In the genomic region with DNA sequence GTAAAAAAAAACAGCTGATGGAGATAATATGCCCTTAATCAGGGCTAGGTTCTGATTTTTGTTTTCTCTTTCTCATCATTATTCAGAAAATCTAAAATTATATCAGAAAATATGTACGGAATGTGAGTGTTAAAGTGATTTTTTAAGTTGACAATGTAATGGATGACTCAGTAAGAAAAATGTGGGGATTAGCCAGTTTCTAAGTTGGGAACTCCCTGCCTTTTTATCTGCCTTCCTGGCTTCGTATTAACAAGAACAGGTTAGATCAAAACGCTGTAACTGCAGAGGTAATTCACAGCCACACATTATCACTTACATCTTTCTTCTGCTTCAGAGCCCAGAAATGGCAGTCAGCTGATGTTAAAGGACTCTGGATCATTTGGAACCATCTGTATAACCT, we compare ENCODE assay signal across 18 cellular contexts.
DNase-seq lines count a peak whose midpoint lies in the region; ATAC-seq and TF ChIP-seq lines count a peak whose summit lies in the region.
"Had no signal": no experiment of that assay in that cellular context is flagged by ENCODE, and none has a peak within 500 bp of the region (broad histone marks: within the 10 kb centered on the region; RNA-seq: fewer than 3 reads in every experiment).

No MANE protein-coding gene starts in this region.

- H3K9me3 Mint-ChIP-seq in H9, result no peaks in the 10 kb centered on the region
- no peaks in the 10 kb centered on the region for H3K9me3 Mint-ChIP-seq in stimulated activated naive B cell treated with anti-CD40 and anti-IgM and Interleukin-4, amounts not matched to agents 10 μg/mL and 1 μg/mL and 100 μg/mL, for 72 hours
- H3K9me3 Mint-ChIP-seq: naive B cell had no signal

- H3K4me3 Mint-ChIP-seq in H9, result no peak overlapping the region
- no peak overlapping the region for H3K4me3 Mint-ChIP-seq in stimulated activated naive B cell treated with anti-CD40 and anti-IgM and Interleukin-4, amounts not matched to agents 10 μg/mL and 1 μg/mL and 100 μg/mL, for 72 hours
- H3K4me3 Mint-ChIP-seq: CD8-positive, alpha-beta T cell; naive B cell had no signal

- no peaks in the 10 kb centered on the region for H3K27me3 ChIP-seq in H9 (ENCODE audit: insufficient read depth, low read length)
- no peaks in the 10 kb centered on the region for H3K27me3 ChIP-seq in adipocyte (replicated peaks; ENCODE audit: control insufficient read depth, insufficient read depth, low read length)

- H3K79me1 ChIP-seq in H9 (ENCODE audit: insufficient read depth, low read depth, low read length, poor library complexity, severe bottlenecking), result no peaks in the 10 kb centered on the region

- peaks cover 4% of the 10 kb centered on the region in 2 experiments; a peak in 3 of 4 replicates for H3K4me1 Mint-ChIP-seq in H9
- H3K4me1 Mint-ChIP-seq in stimulated activated naive B cell treated with anti-CD40 and anti-IgM and Interleukin-4, amounts not matched to agents 10 μg/mL and 1 μg/mL and 100 μg/mL, for 72 hours, result no peaks in the 10 kb centered on the region
- H3K4me1 Mint-ChIP-seq: naive B cell had no signal

- no peak overlapping the region for H2BK20ac ChIP-seq in H9 (ENCODE audit: low read depth, low read length, poor library complexity, severe bottlenecking)

- no peak overlapping the region for H3K9ac ChIP-seq in H9 (ENCODE audit: extremely low read depth, insufficient read length, low read length)
- peak overlapping the region; percentile 27 for H3K9ac ChIP-seq in adipocyte (ENCODE audit: low read length)

- H4K91ac ChIP-seq in H9 (ENCODE audit: insufficient read length, low read depth, low read length), result no peak overlapping the region

- H3K23ac ChIP-seq in H9 (ENCODE audit: insufficient read length, low read depth, low read length), result no peak overlapping the region

- H3K4me1 ChIP-seq in H9 (ENCODE audit: insufficient read depth, low read length) (no peaks in the 10 kb centered on the region), adipocyte (ENCODE audit: control insufficient read depth, insufficient read depth, low read length) (peaks cover 14% of the 10 kb centered on the region)

- H3K18ac ChIP-seq in H9 (ENCODE audit: insufficient read length, low read depth, low read length), result no peak overlapping the region

- H3K4ac ChIP-seq in H9 (ENCODE audit: low read depth, low read length), result no peak overlapping the region

- H2BK12ac ChIP-seq in H9 (ENCODE audit: insufficient read length, low read depth, low read length), result no peak overlapping the region

- H3K4me3 ChIP-seq in adipocyte (ENCODE audit: low read length), result peak overlapping the region; percentile 43
- no peak overlapping the region for H3K4me3 ChIP-seq in fibroblast of villous mesenchyme (ENCODE audit: low read depth, low read length)
- H3K4me3 ChIP-seq in retinal pigment epithelial cell (ENCODE audit: low read length), result no peak overlapping the region

- no peak overlapping the region for H4K5ac ChIP-seq in H9 (ENCODE audit: insufficient read length, low read depth, low read length)

- no peak overlapping the region for H3K14ac ChIP-seq in H9 (ENCODE audit: insufficient read depth, low read length)

- no peak overlapping the region for H2BK120ac ChIP-seq in H9 (ENCODE audit: low read depth, low read length, poor library complexity, severe bottlenecking)

- no peak overlapping the region for H3K56ac ChIP-seq in H9 (ENCODE audit: insufficient read length, low read depth, low read length)

- no peak overlapping the region for H2BK5ac ChIP-seq in H9 (ENCODE audit: insufficient read length, low read length)

- H2AFZ ChIP-seq in H9 (ENCODE audit: low read length), result peak overlapping the region; percentile 56

- H3K79me2 ChIP-seq in H9 (ENCODE audit: insufficient read depth, low read length), result no peaks in the 10 kb centered on the region

- no peak overlapping the region for H4K8ac ChIP-seq in H9 (replicated peaks; ENCODE audit: insufficient read length, low read depth, low read length)

- H3K36me3 Mint-ChIP-seq in H9 (ENCODE audit: insufficient read depth in 1 of 3, low read depth in 3 of 3), result no peaks in the 10 kb centered on the region
- H3K36me3 Mint-ChIP-seq in stimulated activated naive B cell treated with anti-CD40 and anti-IgM and Interleukin-4, amounts not matched to agents 10 μg/mL and 1 μg/mL and 100 μg/mL, for 72 hours, result no peaks in the 10 kb centered on the region
- H3K36me3 Mint-ChIP-seq: CD8-positive, alpha-beta T cell; naive B cell had no signal

- H3K4me2 ChIP-seq in H9 (ENCODE audit: insufficient read depth, insufficient read length, low read length), result no peak overlapping the region

- no peak overlapping the region for H2AK5ac ChIP-seq in H9 (ENCODE audit: insufficient read length, low read length)

- H3K27ac Mint-ChIP-seq in H9, result peak overlapping the region in 1 of 3 experiments; percentile 11; a peak in 1 of 7 replicates
- H3K27ac Mint-ChIP-seq in stimulated activated naive B cell treated with anti-CD40 and anti-IgM and Interleukin-4, amounts not matched to agents 10 μg/mL and 1 μg/mL and 100 μg/mL, for 72 hours, result no peak overlapping the region
- H3K27ac Mint-ChIP-seq: CD8-positive, alpha-beta T cell had no signal

- H3K9me3 ChIP-seq in H9 (ENCODE audit: control insufficient read depth, low read depth, low read length) (no peaks in the 10 kb centered on the region), adipocyte (ENCODE audit: control insufficient read depth, low read length) (no peaks in the 10 kb centered on the region)

- no peak overlapping the region for H2BK15ac ChIP-seq in H9 (ENCODE audit: low read depth, low read length)

- no peak for TF ChIP-seq CTCF in H9 (conservative IDR thresholded peaks at IDR 0.05)
- TF ChIP-seq CTCF in fibroblast of villous mesenchyme (IDR thresholded peaks at IDR 0.05; ENCODE audit: insufficient read depth, low read depth, low read length), result no peak
- no peak for TF ChIP-seq CTCF in retinal pigment epithelial cell (conservative IDR thresholded peaks at IDR 0.05; ENCODE audit: low read depth, low read length)

- H3K27ac ChIP-seq in H9 (ENCODE audit: insufficient read length, low read depth, low read length), result no peak overlapping the region

- no peaks in the 10 kb centered on the region for H3K36me3 ChIP-seq in adipocyte (ENCODE audit: control insufficient read depth, insufficient read depth, low read length, severe bottlenecking)

- WGBS in H9 (ENCODE audit: extremely low coverage, insufficient read length, low lambda C conversion rate), result no CpG with 5 or more reads among the region's 3 CpGs

- ATAC-seq in HG02642 (IDR thresholded peaks at IDR 0.05; ENCODE audit: poor library complexity, unreplicated experiment), result no peak
- no peak for ATAC-seq in stimulated activated naive B cell treated with anti-CD40 and anti-IgM and Interleukin-4, amounts not matched to agents 10 μg/mL and 1 μg/mL and 100 μg/mL, for 72 hours (replicated peaks)
- ATAC-seq: CD8-positive, alpha-beta T cell; sciatic nerve had no signal

- DNase-seq in H9 (no peak), adipocyte (ENCODE audit: low read depth) (peak; percentile 61), fibroblast of villous mesenchyme (ENCODE audit: low read depth) (peak; percentile 10), retinal pigment epithelial cell (ENCODE audit: low read depth) (peak; percentile 77), RKO (ENCODE audit: low spot score) (no peak)
- DNase-seq in stimulated activated naive CD4-positive, alpha-beta T cell (lab: John Stamatoyannopoulos, UW), result no peak
- no peak for DNase-seq in stimulated activated naive B cell treated with anti-CD40 and anti-IgM and Interleukin-4, amounts not matched to agents 10 μg/mL and 1 μg/mL and 100 μg/mL, for 72 hours
- DNase-seq: activated CD4-positive, alpha-beta T cell treated with anti-CD3 and anti-CD28 coated beads, Interleukin-2, amount 50 U/mL, for 4 hours; CD8-positive, alpha-beta T cell; glutamatergic neuron; naive B cell; NCI-H2081 treated with DMSO at 0.1 percent for 48 hours; NCI-H82; SHP77 treated with DMSO at 0.1 percent for 48 hours; stimulated activated CD4-positive, alpha-beta T cell treated with anti-CD3 and anti-CD28 coated beads, Interleukin-4, amount 100 ng/mL, for 4 hours; stimulated activated naive CD4-positive, alpha-beta T cell treated with Interleukin-2 at 50 U/mL for 16 hours had no signal

- no peaks in the 10 kb centered on the region for H3K23me2 ChIP-seq in H9 (ENCODE audit: insufficient read length, low read depth, low read length, poor library complexity, severe bottlenecking)

- H4K20me1 ChIP-seq in H9 (ENCODE audit: control insufficient read depth, insufficient read depth, insufficient read length), result no peaks in the 10 kb centered on the region

- no peak overlapping the region for H3T11ph ChIP-seq in H9 (ENCODE audit: low read length)

- H3K27me3 Mint-ChIP-seq in H9 (ENCODE audit: low read depth), result no peaks in the 10 kb centered on the region
- H3K27me3 Mint-ChIP-seq in stimulated activated naive B cell treated with anti-CD40 and anti-IgM and Interleukin-4, amounts not matched to agents 10 μg/mL and 1 μg/mL and 100 μg/mL, for 72 hours, result no peaks in the 10 kb centered on the region

Comparison
In these comparisons a context has a peak if more than half of its experiments do, and no peak if none do; other contexts are left out.
1. DNase-seq: peak in adipocyte (single experiment), fibroblast of villous mesenchyme (single experiment) and retinal pigment epithelial cell (single experiment); none in H9 (single experiment), stimulated activated naive CD4-positive, alpha-beta T cell (0 of 6), stimulated activated naive B cell treated with anti-CD40 and anti-IgM and Interleukin-4, amounts not matched to agents 10 μg/mL and 1 μg/mL and 100 μg/mL, for 72 hours (single experiment) and RKO (single experiment).